ENCODE assay signal across 10 cellular contexts in the genomic region with DNA sequence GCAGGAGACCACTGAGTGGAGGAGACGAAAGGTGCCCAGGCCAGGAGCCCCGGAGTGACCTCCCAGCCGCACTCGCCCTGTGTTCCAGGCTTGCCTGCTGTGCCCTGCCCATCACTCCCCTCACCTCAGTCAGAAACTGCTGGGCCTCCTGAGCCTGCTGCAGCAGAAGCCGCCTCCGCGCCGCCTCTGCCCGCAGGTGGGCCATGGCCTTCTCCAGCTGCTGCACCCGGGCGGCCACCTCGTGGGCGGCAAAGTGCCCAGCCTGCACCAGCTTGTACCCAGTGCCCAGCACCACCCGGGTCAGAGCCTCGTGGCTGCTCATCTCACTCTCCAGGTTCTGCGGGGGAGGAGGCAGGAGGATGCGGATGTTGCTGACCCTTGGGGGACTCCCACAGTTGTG.
"Had no signal": no experiment of that assay in that cellular context is flagged by ENCODE, and none has a peak within 500 bp of the region (broad histone marks: within the 10 kb centered on the region; RNA-seq: fewer than 3 reads in every experiment).

No MANE protein-coding gene starts in this region.

- H3K27ac Mint-ChIP-seq: HFFc6, IgD-negative memory B cell had no signal

- H3K4me1 Mint-ChIP-seq: IgD-negative memory B cell had no signal

- H3K27ac ChIP-seq: GM23248, HL-60, KMS-11 had no signal

- H3K36me3 Mint-ChIP-seq: IgD-negative memory B cell had no signal

- H3K4me3 Mint-ChIP-seq: H9, HFFc6 had no signal

- H3K9me3 Mint-ChIP-seq: H9, HFFc6, IgD-negative memory B cell had no signal

- DNase-seq: GM23248, GOT3, H9, HCEC 1CT, HFFc6, KBM-7 had no signal

- H3K4me3 ChIP-seq: GM23248 had no signal

- ATAC-seq: HepG2 had no signal
